Comparison of ENCODE assay signal across 10 cellular contexts in the genomic region with DNA sequence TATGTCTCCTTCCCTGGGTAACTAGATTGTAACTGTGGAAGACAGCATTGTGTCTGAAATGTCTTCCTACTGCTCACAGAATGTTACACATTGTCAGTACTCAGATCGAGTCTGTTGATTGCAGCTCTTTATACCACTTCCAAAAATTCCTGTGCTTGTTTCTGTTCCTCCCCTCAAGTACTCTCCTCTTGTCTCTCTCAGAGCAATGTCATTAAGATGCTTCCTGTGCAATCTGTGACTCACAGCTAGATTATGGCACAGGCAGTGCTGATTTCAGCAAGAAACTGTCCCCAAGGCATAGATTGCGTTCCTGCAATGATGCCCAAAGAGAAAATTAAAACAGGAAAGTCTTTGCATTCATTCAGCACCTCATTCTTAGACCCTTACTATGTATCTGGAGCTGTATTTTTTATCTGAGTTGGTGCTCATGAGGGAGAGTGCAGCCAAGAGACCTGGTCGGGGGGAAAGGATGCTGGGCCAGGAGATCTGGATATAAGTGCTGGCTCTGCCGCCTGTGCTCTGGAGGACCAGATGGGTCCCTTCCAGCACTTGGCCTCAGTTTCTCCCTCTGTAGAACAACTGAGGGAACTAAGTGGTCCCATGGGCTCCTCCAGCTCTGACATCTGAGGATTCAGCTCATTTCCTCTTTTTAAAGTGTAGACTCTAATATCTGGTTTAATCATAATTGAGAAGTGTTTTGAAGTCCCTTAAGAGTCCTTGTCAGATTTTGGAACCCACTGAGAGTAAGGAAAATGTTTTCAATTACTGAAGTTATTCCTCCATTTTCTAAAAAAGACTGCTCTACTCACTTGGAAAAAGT. TPM values are rescaled to one million over a fixed set of nuclear protein-coding genes. Genes with fewer than 3 reads are reported as not detected.
DNase-seq lines count a peak whose midpoint lies in the region; ATAC-seq, FAIRE-seq and TF ChIP-seq lines count a peak whose summit lies in the region.
"Had no signal": no experiment of that assay in that cellular context is flagged by ENCODE, and none has a peak within 500 bp of the region (broad histone marks: within the 10 kb centered on the region; RNA-seq: fewer than 3 reads in every experiment).

No MANE protein-coding gene starts in this region.

- H3K4me1 Mint-ChIP-seq in activated T-helper 2 cell treated with anti-CD3 and anti-CD28 coated beads, Interferon-gamma antibody, Interleukin-2, Interleukin-4, amounts not matched to agents 10 μg/mL and 5 μg/mL and 100 μg/mL, durations not matched to agents 14 hours and 24 hours and 36 hours (ENCODE audit: low read depth) = peaks cover 23% of the 10 kb centered on the region

- no peak for TF ChIP-seq CTCF in keratinocyte (optimal IDR thresholded peaks at IDR 0.05 in 1 of 3, IDR thresholded peaks at IDR 0.05 in 1 of 3, conservative IDR thresholded peaks at IDR 0.05 in 1 of 3; ENCODE audit: extremely low read depth in 1 of 3, insufficient read depth in 2 of 3, low read length in 3 of 3)

- no peaks in the 10 kb centered on the region for H3K27me3 Mint-ChIP-seq in activated T-helper 2 cell treated with anti-CD3 and anti-CD28 coated beads, Interferon-gamma antibody, Interleukin-2, Interleukin-4, amounts not matched to agents 10 μg/mL and 5 μg/mL and 100 μg/mL, durations not matched to agents 14 hours and 24 hours and 36 hours (ENCODE audit: low read depth)

- H3K9ac ChIP-seq in keratinocyte (ENCODE audit: control insufficient read depth, extremely low read depth, insufficient read depth, low read length) = no peak overlapping the region

- no peaks in the 10 kb centered on the region for H3K9me3 Mint-ChIP-seq in activated T-helper 2 cell treated with anti-CD3 and anti-CD28 coated beads, Interferon-gamma antibody, Interleukin-2, Interleukin-4, amounts not matched to agents 10 μg/mL and 5 μg/mL and 100 μg/mL, durations not matched to agents 14 hours and 24 hours and 36 hours

- H3K27me3 ChIP-seq in keratinocyte (ENCODE audit: control insufficient read depth, extremely low read depth, insufficient read depth, low read length) (no peaks in the 10 kb centered on the region), aorta (ENCODE audit: control insufficient read depth in 1 of 2, insufficient read depth in 2 of 2, low read length in 1 of 2) (no peaks in the 10 kb centered on the region)
- H3K27me3 ChIP-seq: uterus had no signal

- peak overlapping the region; percentile 47 for H3K4me2 ChIP-seq in keratinocyte (ENCODE audit: control insufficient read depth, extremely low read depth, insufficient read depth, low read depth, low read length)

- H2AFZ ChIP-seq in keratinocyte (ENCODE audit: control insufficient read depth, low read length) = no peak overlapping the region

- H3K36me3 Mint-ChIP-seq in activated T-helper 2 cell treated with anti-CD3 and anti-CD28 coated beads, Interferon-gamma antibody, Interleukin-2, Interleukin-4, amounts not matched to agents 10 μg/mL and 5 μg/mL and 100 μg/mL, durations not matched to agents 14 hours and 24 hours and 36 hours (ENCODE audit: low read depth) = no peaks in the 10 kb centered on the region

- intact Hi-C loops in Right ventricle myocardium inferior (cut with DNase I) = no loop called here
- intact Hi-C loops in cardiac septum (cut with DNase I) = loop anchor here (5.0 kb wide), 1 partner anchor 36 kb away; no protein-coding TSS in a partner anchor
- intact Hi-C loops in activated T-helper 2 cell treated with anti-CD3 and anti-CD28 coated beads, Interferon-gamma antibody, Interleukin-2, Interleukin-4, amounts not matched to agents 10 μg/mL and 5 μg/mL and 100 μg/mL, durations not matched to agents 14 hours and 24 hours and 36 hours (cut with micrococcal nuclease) = no loop called here
- intact Hi-C loops in aorta (cut with DNase I) = no loop called here

- dilution Hi-C loops in keratinocyte (cut with MboI; ENCODE audit: extremely low pct_ligation_motif_present, low sequenced_read_pairs) = no loop called here

- H3K9me3 ChIP-seq in keratinocyte (ENCODE audit: control insufficient read depth, low read depth, low read length) = no peaks in the 10 kb centered on the region
- H3K9me3 ChIP-seq in aorta (ENCODE audit: control insufficient read depth, low read length) = no peaks in the 10 kb centered on the region
- H3K9me3 ChIP-seq: uterus had no signal

- H3K4me1 ChIP-seq in keratinocyte (ENCODE audit: control insufficient read depth, extremely low read depth, insufficient read depth, low read length) = peaks cover 27% of the 10 kb centered on the region
- no peaks in the 10 kb centered on the region for H3K4me1 ChIP-seq in aorta (ENCODE audit: control insufficient read depth in 1 of 2, insufficient read depth in 2 of 2, low read length in 2 of 2)
- H3K4me1 ChIP-seq: uterus had no signal

- WGBS in aorta, 2 donors = 11 to 21% methylated on average over 4 of the region's 4 CpGs

- H3K79me2 ChIP-seq in keratinocyte (ENCODE audit: control insufficient read depth, insufficient read depth, low read length) = no peaks in the 10 kb centered on the region

- ATAC-seq in Right ventricle myocardium inferior = peak; percentile 91
- ATAC-seq in aorta (ENCODE audit: low FRiP score) = peak; percentile 73
- no peak for ATAC-seq in HG02970 (IDR thresholded peaks at IDR 0.05; ENCODE audit: low FRiP score, unreplicated experiment)
- no peak for ATAC-seq in GM21423 (IDR thresholded peaks at IDR 0.05; ENCODE audit: unreplicated experiment)

- H3K27ac Mint-ChIP-seq in activated T-helper 2 cell treated with anti-CD3 and anti-CD28 coated beads, Interferon-gamma antibody, Interleukin-2, Interleukin-4, amounts not matched to agents 10 μg/mL and 5 μg/mL and 100 μg/mL, durations not matched to agents 14 hours and 24 hours and 36 hours = peak overlapping the region; percentile 23

- FAIRE-seq in keratinocyte (lab: Jason Lieb, UNC) = peak; percentile 92

- H3K4me3 ChIP-seq in keratinocyte (ENCODE audit: control insufficient read depth in 2 of 3, extremely low read depth in 1 of 3, insufficient read depth in 2 of 3, low read depth in 1 of 3, low read length in 3 of 3) (no peak overlapping the region), aorta (ENCODE audit: low read length in 2 of 2) (no peak overlapping the region)
- H3K4me3 ChIP-seq: uterus had no signal

- no peaks in the 10 kb centered on the region for H4K20me1 ChIP-seq in keratinocyte (ENCODE audit: control insufficient read depth, extremely low read depth, insufficient read depth, low read length)

- no peak for DNase-seq in Right ventricle myocardium inferior (ENCODE audit: missing footprints)
- no peak for DNase-seq in cardiac septum (ENCODE audit: low spot score)
- no peak for DNase-seq in activated T-helper 2 cell treated with anti-CD3 and anti-CD28 coated beads, Interferon-gamma antibody, Interleukin-2, Interleukin-4, amounts not matched to agents 10 μg/mL and 5 μg/mL and 100 μg/mL, durations not matched to agents 14 hours and 24 hours and 36 hours (ENCODE audit: low spot score)
- no peak for DNase-seq in keratinocyte (ENCODE audit: low read depth, low spot score)
- DNase-seq in aorta = no peak
- DNase-seq in ureter (ENCODE audit: low spot score) = no peak
- DNase-seq: DND-41 had no signal

- H3K9me1 ChIP-seq in keratinocyte (ENCODE audit: control insufficient read depth, extremely low read depth, insufficient read depth, low read length) = no peaks in the 10 kb centered on the region

- no peak overlapping the region for H3K4me3 Mint-ChIP-seq in activated T-helper 2 cell treated with anti-CD3 and anti-CD28 coated beads, Interferon-gamma antibody, Interleukin-2, Interleukin-4, amounts not matched to agents 10 μg/mL and 5 μg/mL and 100 μg/mL, durations not matched to agents 14 hours and 24 hours and 36 hours (ENCODE audit: low read depth)

- H3K36me3 ChIP-seq in keratinocyte (ENCODE audit: control insufficient read depth in 2 of 2, extremely low read depth in 1 of 2, insufficient read depth in 2 of 2, low read length in 2 of 2) (no peaks in the 10 kb centered on the region), aorta (ENCODE audit: control insufficient read depth in 1 of 2, insufficient read depth in 2 of 2, low read length in 1 of 2) (no peaks in the 10 kb centered on the region)
- H3K36me3 ChIP-seq: uterus had no signal

- no peak overlapping the region for H3K27ac ChIP-seq in keratinocyte (ENCODE audit: control insufficient read depth, insufficient read depth, low read length)
- no peak overlapping the region for H3K27ac ChIP-seq in aorta (ENCODE audit: low read depth in 1 of 2, low read length in 2 of 2)
- H3K27ac ChIP-seq: uterus had no signal

RNA-seq across cellular contexts. Expression of gene GNPDA1, which starts 40.8 kb away (rescaled TPM):
- total RNA-seq in Right ventricle myocardium inferior = 25.2 TPM
- total RNA-seq in cardiac septum = 17.3 TPM
- 35.8 and 43.7 TPM in 2 replicates for total RNA-seq in activated T-helper 2 cell treated with anti-CD3 and anti-CD28 coated beads, Interferon-gamma antibody, Interleukin-2, Interleukin-4, amounts not matched to agents 10 μg/mL and 5 μg/mL and 100 μg/mL, durations not matched to agents 14 hours and 24 hours and 36 hours
- polyA plus RNA-seq in keratinocyte = 18.0 to 32.6 TPM (median 19.1 TPM) in 3 replicates
- polyA plus RNA-seq in keratinocyte (2011; ENCODE audit: low read depth) = 22.2 TPM
- 31.8 and 35.9 TPM in 2 replicates for polyA plus RNA-seq in keratinocyte (2011; cell fraction: cytosol; rRNA removed)
- polyA plus RNA-seq in keratinocyte (2011; cell fraction: nucleus; rRNA removed) = 27.2 and 41.9 TPM in 2 replicates
- polyA plus RNA-seq in keratinocyte (2012; ENCODE audit: low replicate concordance) = 35.0 and 63.9 TPM in 2 replicates
- 21.7 to 29.5 TPM (median 28.5 TPM) in 3 replicates for polyA minus RNA-seq in keratinocyte
- 12.1 TPM for polyA minus RNA-seq in keratinocyte (2011; cell fraction: cytosol; rRNA and poly(A)+ RNA removed)
- polyA minus RNA-seq in keratinocyte (2011; cell fraction: nucleus; rRNA and poly(A)+ RNA removed) = 9.6 and 9.8 TPM in 2 replicates
- total RNA-seq in aorta = 10 to 100 TPM; 18.7 to 21.5 TPM
- polyA plus RNA-seq in aorta = 10 to 100 TPM; 13.0 to 24.0 TPM
- total RNA-seq in ureter = 60.0 TPM

RNA-seq across cellular contexts. Expression of gene NDFIP1, which starts 54.9 kb away (rescaled TPM):
- total RNA-seq in Right ventricle myocardium inferior = 51.9 TPM
- total RNA-seq in cardiac septum = 58.8 TPM
- total RNA-seq in activated T-helper 2 cell treated with anti-CD3 and anti-CD28 coated beads, Interferon-gamma antibody, Interleukin-2, Interleukin-4, amounts not matched to agents 10 μg/mL and 5 μg/mL and 100 μg/mL, durations not matched to agents 14 hours and 24 hours and 36 hours = 118 and 121 TPM in 2 replicates
- polyA plus RNA-seq in keratinocyte = 21.6 to 38.2 TPM (median 26.0 TPM) in 3 replicates
- 123 TPM for polyA plus RNA-seq in keratinocyte (2011; ENCODE audit: low read depth)
- 17.6 and 32.0 TPM in 2 replicates for polyA plus RNA-seq in keratinocyte (2011; cell fraction: cytosol; rRNA removed)
- polyA plus RNA-seq in keratinocyte (2011; cell fraction: nucleus; rRNA removed) = 21.4 and 30.0 TPM in 2 replicates
- 31.7 and 35.8 TPM in 2 replicates for polyA plus RNA-seq in keratinocyte (2012; ENCODE audit: low replicate concordance)
- 4.7 to 17.9 TPM (median 9.6 TPM) in 3 replicates for polyA minus RNA-seq in keratinocyte
- 86.9 TPM for polyA minus RNA-seq in keratinocyte (2011; cell fraction: cytosol; rRNA and poly(A)+ RNA removed)
- polyA minus RNA-seq in keratinocyte (2011; cell fraction: nucleus; rRNA and poly(A)+ RNA removed) = 17.5 and 29.6 TPM in 2 replicates
- 100 to 1,000 TPM in 1 of 2 donors, 10 to 100 TPM in 1; 93.7 to 120 TPM for total RNA-seq in aorta
- 10 to 100 TPM; 45.0 to 63.4 TPM for polyA plus RNA-seq in aorta
- total RNA-seq in ureter = 69.6 TPM

Comparison
In these comparisons a context has a peak if more than half of its experiments do, and no peak if none do; other contexts are left out.
1. ATAC-seq: peak in Right ventricle myocardium inferior (single experiment) and aorta (single experiment); none in HG02970 (single experiment) and GM21423 (single experiment).